In genomic region chr22:33431300-33431699, GRCh38 we compare ENCODE assay signal across 37 cellular contexts.
"Had no signal": no experiment of that assay in that cellular context is flagged by ENCODE, and none has a peak within 500 bp of the region (broad histone marks: within the 10 kb centered on the region; RNA-seq: fewer than 3 reads in every experiment).

No MANE protein-coding gene starts in this region.

- ATAC-seq: activated CD8-positive, alpha-beta T cell treated with anti-CD3 and anti-CD28 coated beads for 36 hours; activated naive CD8-positive, alpha-beta T cell treated with anti-CD3 and anti-CD28 coated beads, Interleukin-2, amount 50 U/mL, for 24 hours; activated T-cell treated with anti-CD3 and anti-CD28 coated beads, Interleukin-2, amount 50 U/mL, for 4 hours; activated T-cell treated with anti-CD3 and anti-CD28 coated beads, Interleukin-2, amount 50 U/mL, for 72 hours; activated T-helper 17 cell treated with anti-CD3 and anti-CD28 coated beads, Interleukin-2, amount 50 U/mL, for 72 hours had no signal

- H3K4me1 Mint-ChIP-seq: activated B cell treated with CpG ODN at 0.5 μM for 24 hours; activated CD4-positive, alpha-beta T cell treated with anti-CD3 and anti-CD28 coated beads, Interleukin-2, amount 10 ng/mL, durations not matched to agents 24 days and 14 days; activated naive CD4-positive, alpha-beta T cell treated with anti-CD3 and anti-CD28 coated beads, Interleukin-2, amount 10 ng/mL, durations not matched to agents 7 days and 5 days; activated naive CD4-positive, alpha-beta T cell treated with anti-CD3 and anti-CD28 coated beads, Interleukin-2, amount 50 U/mL, for 24 hours; activated naive CD8-positive, alpha-beta T cell treated with anti-CD3 and anti-CD28 coated beads, Interleukin-2, amount 10 ng/mL, durations not matched to agents 7 days and 5 days; activated naive CD8-positive, alpha-beta T cell treated with anti-CD3 and anti-CD28 coated beads, Interleukin-2, amount 50 U/mL, for 24 hours; activated T-helper 17 cell treated with anti-CD3 and anti-CD28 coated beads, Interleukin-2, amount 50 U/mL, for 72 hours; central memory CD8-positive, alpha-beta T cell had no signal

- FAIRE-seq: TTC549 had no signal

- H3K4me1 ChIP-seq: ascending aorta had no signal

- H3K27me3 Mint-ChIP-seq: activated B cell treated with CpG ODN at 0.5 μM for 24 hours; activated CD4-positive, alpha-beta memory T cell treated with anti-CD3 and anti-CD28 coated beads for 36 hours; activated CD4-positive, alpha-beta T cell treated with anti-CD3 and anti-CD28 coated beads, Interleukin-2, amount 10 ng/mL, durations not matched to agents 24 days and 14 days; activated CD8-positive, alpha-beta T cell treated with anti-CD3 and anti-CD28 coated beads for 36 hours; activated naive CD4-positive, alpha-beta T cell treated with anti-CD3 and anti-CD28 coated beads, Interleukin-2, amount 10 ng/mL, durations not matched to agents 7 days and 5 days; activated naive CD4-positive, alpha-beta T cell treated with anti-CD3 and anti-CD28 coated beads, Interleukin-2, amount 50 U/mL, for 24 hours; activated naive CD8-positive, alpha-beta T cell; activated naive CD8-positive, alpha-beta T cell treated with anti-CD3 and anti-CD28 coated beads, Interleukin-2, amount 10 ng/mL, durations not matched to agents 7 days and 5 days; activated naive CD8-positive, alpha-beta T cell treated with anti-CD3 and anti-CD28 coated beads, Interleukin-2, amount 50 U/mL, for 24 hours; activated T-helper 17 cell treated with anti-CD3 and anti-CD28 coated beads, Interleukin-2, amount 50 U/mL, for 72 hours; brain; central memory CD8-positive, alpha-beta T cell had no signal

- DNase-seq: activated B cell treated with CpG ODN at 0.5 μM for 24 hours; activated CD4-positive, alpha-beta memory T cell treated with anti-CD3 and anti-CD28 coated beads for 36 hours; activated CD4-positive, alpha-beta T cell treated with anti-CD3 and anti-CD28 coated beads for 4 hours; activated CD4-positive, alpha-beta T cell treated with anti-CD3 and anti-CD28 coated beads, Interleukin-2, amount 10 ng/mL, durations not matched to agents 24 days and 14 days; activated CD4-positive, alpha-beta T cell treated with anti-CD3 and anti-CD28 coated beads, Interleukin-2, amount 50 U/mL, for 1 hour; activated CD4-positive, alpha-beta T cell treated with anti-CD3 and anti-CD28 coated beads, Interleukin-2, amount 50 U/mL, for 4 hours; activated CD4-positive, CD25-positive, alpha-beta regulatory T cell treated with anti-CD3 and anti-CD28 coated beads, Interleukin-2, amount 50 U/mL, for 72 hours; activated CD8-positive, alpha-beta memory T cell treated with anti-CD3 and anti-CD28 coated beads, Interleukin-2, amount 50 U/mL, for 4 hours; activated CD8-positive, alpha-beta T cell treated with anti-CD3 and anti-CD28 coated beads for 36 hours; activated effector memory CD4-positive, alpha-beta T cell treated with anti-CD3 and anti-CD28 coated beads, Interleukin-2, amount 50 U/mL, for 16 hours; activated naive CD4-positive, alpha-beta T cell treated with anti-CD3 and anti-CD28 coated beads, Interleukin-2, amount 10 ng/mL, durations not matched to agents 7 days and 5 days; activated naive CD4-positive, alpha-beta T cell treated with Interleukin-2 at 50 U/mL for 16 hours; activated naive CD8-positive, alpha-beta T cell treated with anti-CD3 and anti-CD28 coated beads, Interleukin-2, amount 10 ng/mL, durations not matched to agents 7 days and 5 days; activated naive CD8-positive, alpha-beta T cell treated with anti-CD3 and anti-CD28 coated beads, Interleukin-2, amount 50 U/mL, for 24 hours; activated T-cell treated with anti-CD3 and anti-CD28 coated beads for 4 hours; activated T-cell treated with anti-CD3 and anti-CD28 coated beads, Interleukin-2, amount 50 U/mL, for 1 hour; activated T-cell treated with anti-CD3 and anti-CD28 coated beads, Interleukin-2, amount 50 U/mL, for 4 hours; activated T-cell treated with anti-CD3 and anti-CD28 coated beads, Interleukin-2, amount 50 U/mL, for 72 hours; amygdala; anterior cingulate cortex; caudate nucleus; cerebellar nuclear complex; T-helper 1 cell; T-helper 2 cell; T-helper 9 cell had no signal

- H3K9me3 ChIP-seq: ascending aorta had no signal

- H3K27ac Mint-ChIP-seq: activated B cell treated with CpG ODN at 0.5 μM for 24 hours; activated CD4-positive, alpha-beta memory T cell treated with anti-CD3 and anti-CD28 coated beads for 36 hours; activated CD4-positive, alpha-beta T cell treated with anti-CD3 and anti-CD28 coated beads, Interleukin-2, amount 10 ng/mL, durations not matched to agents 24 days and 14 days; activated CD8-positive, alpha-beta T cell treated with anti-CD3 and anti-CD28 coated beads for 36 hours; activated naive CD4-positive, alpha-beta T cell treated with anti-CD3 and anti-CD28 coated beads, Interleukin-2, amount 10 ng/mL, durations not matched to agents 7 days and 5 days; activated naive CD4-positive, alpha-beta T cell treated with anti-CD3 and anti-CD28 coated beads, Interleukin-2, amount 50 U/mL, for 24 hours; activated naive CD8-positive, alpha-beta T cell; activated naive CD8-positive, alpha-beta T cell treated with anti-CD3 and anti-CD28 coated beads, Interleukin-2, amount 10 ng/mL, durations not matched to agents 7 days and 5 days; activated naive CD8-positive, alpha-beta T cell treated with anti-CD3 and anti-CD28 coated beads, Interleukin-2, amount 50 U/mL, for 24 hours; activated T-cell treated with anti-CD3 and anti-CD28 coated beads, Interleukin-2, amount 50 U/mL, for 72 hours; activated T-helper 1 cell treated with anti-CD3 and anti-CD28 coated beads, Interleukin-12 subunit alpha, Interleukin-12 subunit beta, Interleukin-2, Interleukin-4 antibody, amounts not matched to agents 30 ng/mL and 10 ng/mL and 1 ng/mL, durations not matched to agents 14 hours and 24 hours and 36 hours; activated T-helper 17 cell treated with anti-CD3 and anti-CD28 coated beads, Interleukin-2, amount 50 U/mL, for 72 hours; brain; T-helper 1 cell treated with Interleukin-12 subunit alpha and Interleukin-12 subunit beta and Interleukin-4 antibody, amounts not matched to agents 30 μg/mL and 1 μg/mL, for 36 hours; T-helper 2 cell treated with Interferon-gamma antibody and Interleukin-4, amounts not matched to agents 5 μg/mL and 100 μg/mL, for 36 hours had no signal

- H3K9me3 Mint-ChIP-seq: activated B cell treated with CpG ODN at 0.5 μM for 24 hours; activated CD4-positive, alpha-beta T cell treated with anti-CD3 and anti-CD28 coated beads, Interleukin-2, amount 10 ng/mL, durations not matched to agents 24 days and 14 days; activated CD8-positive, alpha-beta T cell treated with anti-CD3 and anti-CD28 coated beads for 36 hours; activated naive CD4-positive, alpha-beta T cell treated with anti-CD3 and anti-CD28 coated beads, Interleukin-2, amount 50 U/mL, for 24 hours; activated naive CD8-positive, alpha-beta T cell treated with anti-CD3 and anti-CD28 coated beads, Interleukin-2, amount 10 ng/mL, durations not matched to agents 7 days and 5 days; activated naive CD8-positive, alpha-beta T cell treated with anti-CD3 and anti-CD28 coated beads, Interleukin-2, amount 50 U/mL, for 24 hours; activated T-cell treated with anti-CD3 and anti-CD28 coated beads, Interleukin-2, amount 50 U/mL, for 4 hours; brain; central memory CD8-positive, alpha-beta T cell had no signal

- H3K4me3 Mint-ChIP-seq: activated B cell treated with CpG ODN at 0.5 μM for 24 hours; activated CD4-positive, alpha-beta memory T cell treated with anti-CD3 and anti-CD28 coated beads for 36 hours; activated CD4-positive, alpha-beta T cell treated with anti-CD3 and anti-CD28 coated beads, Interleukin-2, amount 10 ng/mL, durations not matched to agents 24 days and 14 days; activated CD8-positive, alpha-beta T cell treated with anti-CD3 and anti-CD28 coated beads for 36 hours; activated naive CD4-positive, alpha-beta T cell treated with anti-CD3 and anti-CD28 coated beads, Interleukin-2, amount 10 ng/mL, durations not matched to agents 7 days and 5 days; activated naive CD4-positive, alpha-beta T cell treated with anti-CD3 and anti-CD28 coated beads, Interleukin-2, amount 50 U/mL, for 24 hours; activated naive CD8-positive, alpha-beta T cell; activated naive CD8-positive, alpha-beta T cell treated with anti-CD3 and anti-CD28 coated beads, Interleukin-2, amount 10 ng/mL, durations not matched to agents 7 days and 5 days; activated naive CD8-positive, alpha-beta T cell treated with anti-CD3 and anti-CD28 coated beads, Interleukin-2, amount 50 U/mL, for 24 hours; activated T-cell treated with anti-CD3 and anti-CD28 coated beads, Interleukin-2, amount 50 U/mL, for 4 hours; activated T-cell treated with anti-CD3 and anti-CD28 coated beads, Interleukin-2, amount 50 U/mL, for 72 hours; activated T-helper 1 cell treated with anti-CD3 and anti-CD28 coated beads, Interleukin-12 subunit alpha, Interleukin-12 subunit beta, Interleukin-2, Interleukin-4 antibody, amounts not matched to agents 30 ng/mL and 10 ng/mL and 1 ng/mL, durations not matched to agents 14 hours and 24 hours and 36 hours; activated T-helper 17 cell treated with anti-CD3 and anti-CD28 coated beads, Interleukin-2, amount 50 U/mL, for 72 hours; brain; central memory CD8-positive, alpha-beta T cell; T-helper 1 cell treated with Interleukin-12 subunit alpha and Interleukin-12 subunit beta and Interleukin-4 antibody, amounts not matched to agents 30 μg/mL and 1 μg/mL, for 36 hours; T-helper 2 cell treated with Interferon-gamma antibody and Interleukin-4, amounts not matched to agents 5 μg/mL and 100 μg/mL, for 36 hours had no signal

- H3K36me3 ChIP-seq: cardiac muscle cell had no signal

- H3K27ac ChIP-seq: ascending aorta, cardiac muscle cell, VCaP had no signal

- H3K27me3 ChIP-seq: ascending aorta, cardiac muscle cell had no signal

- H3K4me3 ChIP-seq: ascending aorta, cardiac muscle cell had no signal

- H3K36me3 Mint-ChIP-seq: activated CD4-positive, alpha-beta memory T cell treated with anti-CD3 and anti-CD28 coated beads for 36 hours; activated naive CD4-positive, alpha-beta T cell treated with anti-CD3 and anti-CD28 coated beads, Interleukin-2, amount 10 ng/mL, durations not matched to agents 7 days and 5 days; activated naive CD4-positive, alpha-beta T cell treated with anti-CD3 and anti-CD28 coated beads, Interleukin-2, amount 50 U/mL, for 24 hours; activated naive CD8-positive, alpha-beta T cell; activated naive CD8-positive, alpha-beta T cell treated with anti-CD3 and anti-CD28 coated beads, Interleukin-2, amount 10 ng/mL, durations not matched to agents 7 days and 5 days had no signal
